Comparison of ENCODE assay signal across 10 cellular contexts in genomic region chr2:144237845-144238637, GRCh38.
DNase-seq lines count a peak whose midpoint lies in the region; ATAC-seq, FAIRE-seq and TF ChIP-seq lines count a peak whose summit lies in the region.
"Had no signal": no experiment of that assay in that cellular context is flagged by ENCODE, and none has a peak within 500 bp of the region (broad histone marks: within the 10 kb centered on the region; RNA-seq: fewer than 3 reads in every experiment).

No MANE protein-coding gene starts in this region.

- H3K27ac ChIP-seq in K562 (ENCODE audit: extremely low read depth, low read depth, low read length) (peak overlapping the region; percentile 18; the same call in 2 of the 3 replicates), gastrocnemius medialis (no peak overlapping the region)

- CTCF ChIA-PET in activated CD4-positive, alpha-beta T cell treated with anti-CD3 and anti-CD28 coated beads for 36 hours (lab: Charles Lee) = interaction anchor here (0.9 to 1.0 kb wide), 2 partner anchors 12 to 17 kb away, joined by 3 read pairs; no protein-coding TSS in a partner anchor
- CTCF ChIA-PET in K562 (lab: Yijun Ruan, JAX; ENCODE audit: low intra/inter-chr PET ratio) = no interaction called here

- H3K4me1 ChIP-seq in K562 (replicated peaks in 1 of 2; ENCODE audit: control insufficient read depth in 2 of 2, insufficient read depth in 2 of 2, low read length in 2 of 2) (peaks cover 0 to 22% of the 10 kb centered on the region in 2 experiments; a peak in 2 of 5 replicates), gastrocnemius medialis (peaks cover 9 to 10% of the 10 kb centered on the region in 2 donors)

- TF ChIP-seq CTCF in K562 (IDR thresholded peaks at IDR 0.05 in 2 of 3, conservative IDR thresholded peaks at IDR 0.05 in 1 of 3; ENCODE audit: insufficient read depth in 2 of 3, low read depth in 1 of 3, low read length in 3 of 3) (no peak), gastrocnemius medialis (IDR thresholded peaks at IDR 0.05 in 4 of 5, conservative IDR thresholded peaks at IDR 0.05 in 1 of 5) (no peak), endothelial cell (IDR thresholded peaks at IDR 0.05; ENCODE audit: unreplicated experiment) (no peak)

- peaks cover 51% of the 10 kb centered on the region for H3K4me1 Mint-ChIP-seq in activated CD4-positive, alpha-beta T cell treated with anti-CD3 and anti-CD28 coated beads for 36 hours
- H3K4me1 Mint-ChIP-seq in endothelial cell (ENCODE audit: unreplicated experiment) = peaks cover 15% of the 10 kb centered on the region

- no peaks in the 10 kb centered on the region for H4K20me1 ChIP-seq in K562 (replicated peaks; ENCODE audit: control insufficient read depth, insufficient read depth, low read length)

- TF ChIP-seq POLR2A in K562 (conservative IDR thresholded peaks at IDR 0.05) = no peak
- TF ChIP-seq POLR2A in gastrocnemius medialis (IDR thresholded peaks at IDR 0.05) = no peak

- H3K36me3 ChIP-seq in K562 (ENCODE audit: control insufficient read depth, insufficient read depth, low read length) (no peaks in the 10 kb centered on the region; the same call in 2 of the 3 replicates), gastrocnemius medialis (no peaks in the 10 kb centered on the region)

- in situ Hi-C loops in K562 (cut with MboI) (no loop called here), gastrocnemius medialis (cut with MboI; ENCODE audit: low sequenced_read_pairs in 4 of 4) (no loop called here)

- H3K4me3 Mint-ChIP-seq in activated CD4-positive, alpha-beta T cell treated with anti-CD3 and anti-CD28 coated beads for 36 hours = no peak overlapping the region
- H3K4me3 Mint-ChIP-seq in endothelial cell (ENCODE audit: unreplicated experiment) = no peak overlapping the region
- H3K4me3 Mint-ChIP-seq: endodermal cell had no signal

- no peak for TF ChIP-seq EP300 in K562 (IDR thresholded peaks at IDR 0.05; ENCODE audit: low read length)

- H3K9me3 Mint-ChIP-seq in activated CD4-positive, alpha-beta T cell treated with anti-CD3 and anti-CD28 coated beads for 36 hours (ENCODE audit: low read depth) = no peaks in the 10 kb centered on the region
- no peaks in the 10 kb centered on the region for H3K9me3 Mint-ChIP-seq in endothelial cell (ENCODE audit: unreplicated experiment)
- H3K9me3 Mint-ChIP-seq: endodermal cell had no signal

- no peak overlapping the region; the same call in 1 of the 2 replicates for H3K4me2 ChIP-seq in K562 (ENCODE audit: insufficient read depth, low read length)

- POLR2A ChIA-PET in activated CD4-positive, alpha-beta T cell treated with anti-CD3 and anti-CD28 coated beads for 36 hours (lab: Charles Lee) = no interaction called here
- POLR2A ChIA-PET in K562 (lab: Yijun Ruan, JAX) = interaction anchor here (0.6 to 0.8 kb wide), 2 partner anchors 10 to 56 kb away, joined by 3 read pairs; no protein-coding TSS in a partner anchor

- H2AFZ ChIP-seq in K562 (ENCODE audit: low read depth, low read length) = peak overlapping the region; percentile 79

- H3K27me3 ChIP-seq in K562 (ENCODE audit: control insufficient read depth in 2 of 2, insufficient read depth in 2 of 2, low read length in 2 of 2) (no peaks in the 10 kb centered on the region), gastrocnemius medialis (no peaks in the 10 kb centered on the region)

- no peaks in the 10 kb centered on the region for H3K79me2 ChIP-seq in K562 (ENCODE audit: control insufficient read depth, insufficient read depth, low read length)

- no peak for DNase-seq in activated CD4-positive, alpha-beta T cell treated with anti-CD3 and anti-CD28 coated beads for 36 hours
- no peak for DNase-seq in activated CD4-positive, alpha-beta T cell treated with anti-CD3 and anti-CD28 coated beads, Interleukin-2, amount 50 U/mL, for 4 hours
- DNase-seq in NCI-H2171 (lab: John Stamatoyannopoulos, UW) = peak; percentile 25
- DNase-seq in K562 (ENCODE audit: extremely low read depth in 1 of 4, low spot score in 3 of 4) = no peak
- DNase-seq in gastrocnemius medialis = peak in 1 of 2 donors; percentile 24
- no peak for DNase-seq in endothelial cell (ENCODE audit: low spot score)
- no peak for DNase-seq in activated CD4-positive, alpha-beta T cell treated with anti-CD3 and anti-CD28 coated beads for 1 hour
- DNase-seq in activated gamma-delta T cell (lab: John Stamatoyannopoulos, UW) = no peak
- DNase-seq: activated effector memory CD4-positive, alpha-beta T cell treated with anti-CD3 and anti-CD28 coated beads, Interleukin-2, amount 50 U/mL, for 16 hours; endodermal cell had no signal

- peak overlapping the region in 1 of 2 experiments; percentile 15; a peak in 1 of 4 replicates for H3K9ac ChIP-seq in K562 (ENCODE audit: insufficient read depth in 1 of 2, low read depth in 2 of 2, low read length in 2 of 2)

- no TSS peak for BruUV-seq in K562 (replicated peaks; lab: Mats Ljungman, UMichigan)

- TF ChIP-seq RAD21 in K562 (CRISPR knock-in tag; conservative IDR thresholded peaks at IDR 0.05 in 1 of 2, IDR thresholded peaks at IDR 0.05 in 1 of 2) = no peak

- H3K27ac Mint-ChIP-seq in activated CD4-positive, alpha-beta T cell treated with anti-CD3 and anti-CD28 coated beads for 36 hours = peak overlapping the region; percentile 32
- no peak overlapping the region for H3K27ac Mint-ChIP-seq in endothelial cell (ENCODE audit: unreplicated experiment)
- H3K27ac Mint-ChIP-seq: endodermal cell had no signal

- no peaks in the 10 kb centered on the region for H3K9me3 ChIP-seq in K562 (replicated peaks; ENCODE audit: control insufficient read depth, insufficient read depth, low read depth, low read length)
- H3K9me3 ChIP-seq in gastrocnemius medialis = no peaks in the 10 kb centered on the region

- peaks cover 6% of the 10 kb centered on the region for H3K36me3 Mint-ChIP-seq in activated CD4-positive, alpha-beta T cell treated with anti-CD3 and anti-CD28 coated beads for 36 hours (ENCODE audit: low read depth)
- no peaks in the 10 kb centered on the region for H3K36me3 Mint-ChIP-seq in endothelial cell (ENCODE audit: low read depth, unreplicated experiment)

- no peaks in the 10 kb centered on the region for H3K27me3 Mint-ChIP-seq in activated CD4-positive, alpha-beta T cell treated with anti-CD3 and anti-CD28 coated beads for 36 hours
- H3K27me3 Mint-ChIP-seq in endothelial cell (ENCODE audit: unreplicated experiment) = no peaks in the 10 kb centered on the region

- intact Hi-C loops in activated CD4-positive, alpha-beta T cell treated with anti-CD3 and anti-CD28 coated beads for 36 hours (cut with DNase I, micrococcal nuclease) = no loop called here
- intact Hi-C loops in K562 (cut with micrococcal nuclease) (no loop called here), gastrocnemius medialis (cut with DNase I; ENCODE audit: low total_unique reads) (no loop called here)

- H3K4me3 ChIP-seq in K562 = no peak overlapping the region
- no peak overlapping the region for H3K4me3 ChIP-seq in gastrocnemius medialis

- peak; percentile 46 for FAIRE-seq in K562 (lab: Jason Lieb, UNC)

- no peaks in the 10 kb centered on the region for H3K9me1 ChIP-seq in K562 (ENCODE audit: control insufficient read depth, insufficient read depth, low read length)

- peak; percentile 3 for ATAC-seq in activated CD4-positive, alpha-beta T cell treated with anti-CD3 and anti-CD28 coated beads for 36 hours
- ATAC-seq in K562 (peak; percentile 42), gastrocnemius medialis (peak; percentile 46 to 58)

- WGBS in K562 (ENCODE audit: insufficient coverage, low coverage, missing lambda C conversion rate) = 56% methylated on average over 2 of the region's 2 CpGs

TF ChIP-seq in K562, 482 proteins besides CTCF, POLR2A, EP300 and RAD21 (continues in another document):
- TF ChIP-seq ZNF644 (tag; IDR thresholded peaks at IDR 0.05; ENCODE audit: low read depth) (no peak), PBX2 (CRISPR knock-in tag; IDR thresholded peaks at IDR 0.05; ENCODE audit: low read depth) (no peak), PBX2 (tag; conservative IDR thresholded peaks at IDR 0.05; ENCODE audit: low read depth) (peak; percentile 24; the same call in 1 of the 2 replicates), ZNF121 (CRISPR knock-in tag; conservative IDR thresholded peaks at IDR 0.05) (no peak), IRF1 (CRISPR knock-in tag; IDR thresholded peaks at IDR 0.05; ENCODE audit: borderline replicate concordance) (no peak), HNRNPLL (IDR thresholded peaks at IDR 0.05; ENCODE audit: low read depth, low read length, poor library complexity, severe bottlenecking) (no peak), SUPT5H (IDR thresholded peaks at IDR 0.05) (no peak)
